In genomic region chr3:33233884-33234283, GRCh38 we compare ENCODE assay signal across 18 cellular contexts. TPM values are rescaled to one million over a fixed set of nuclear protein-coding genes. Genes with fewer than 3 reads are reported as not detected.
"Had no signal": no experiment of that assay in that cellular context is flagged by ENCODE, and none has a peak within 500 bp of the region (broad histone marks: within the 10 kb centered on the region; RNA-seq: fewer than 3 reads in every experiment).

No MANE protein-coding gene starts in this region.

- H3K4me3 Mint-ChIP-seq: naive thymus-derived CD8-positive, alpha-beta T cell; stimulated activated effector memory CD8-positive, alpha-beta T cell treated with anti-CD3 and anti-CD28 coated beads, Interleukin-12 subunit alpha, Interleukin-12 subunit beta, amount 100 ng/mL, for 72 hours; type B pancreatic cell had no signal

- H3K27me3 ChIP-seq: gastrocnemius medialis, neutrophil, right atrium auricular region, suprapubic skin, thyroid gland had no signal

- H3K9me3 Mint-ChIP-seq: stimulated activated effector memory CD8-positive, alpha-beta T cell treated with anti-CD3 and anti-CD28 coated beads, Interleukin-12 subunit alpha, Interleukin-12 subunit beta, amount 100 ng/mL, for 72 hours had no signal

- H3K4me1 Mint-ChIP-seq: stimulated activated effector memory CD8-positive, alpha-beta T cell treated with anti-CD3 and anti-CD28 coated beads, Interleukin-12 subunit alpha, Interleukin-12 subunit beta, amount 100 ng/mL, for 72 hours had no signal

- H3K9me3 ChIP-seq: gastrocnemius medialis, mucosa of descending colon, neutrophil, suprapubic skin, thyroid gland had no signal

- H3K4me3 ChIP-seq: gastrocnemius medialis, heart right ventricle, mucosa of descending colon, right atrium auricular region, suprapubic skin, thyroid gland had no signal

- H3K27ac ChIP-seq: gastrocnemius medialis, heart right ventricle, neutrophil, right atrium auricular region, suprapubic skin, thyroid gland had no signal

- H3K4me1 ChIP-seq: gastrocnemius medialis, heart right ventricle, right atrium auricular region, suprapubic skin had no signal

- H3K36me3 ChIP-seq: gastrocnemius medialis, heart right ventricle, neutrophil, right atrium auricular region, suprapubic skin, thyroid gland had no signal

- DNase-seq: gastrocnemius medialis; heart right ventricle; hypothalamus; kidney glomerular epithelial cell; mammary epithelial cell; mucosa of descending colon; naive thymus-derived CD8-positive, alpha-beta T cell; posterior cingulate gyrus; stimulated activated CD4-positive, alpha-beta T cell treated with anti-CD3 and anti-CD28 coated beads, Interleukin-4, amount 100 ng/mL, for 1 hour; stimulated activated CD8-positive, alpha-beta memory T cell treated with anti-CD3 and anti-CD28 coated beads, Interleukin-4, amount 100 ng/mL, for 48 hours; stimulated activated naive CD8-positive, alpha-beta T cell treated with anti-CD3 and anti-CD28 coated beads, Interleukin-15, Interleukin-2, amounts not matched to agents 100 U/mL and 50 U/mL, for 24 hours; thyroid gland had no signal

- H3K36me3 Mint-ChIP-seq: stimulated activated effector memory CD8-positive, alpha-beta T cell treated with anti-CD3 and anti-CD28 coated beads, Interleukin-12 subunit alpha, Interleukin-12 subunit beta, amount 100 ng/mL, for 72 hours; type B pancreatic cell had no signal

- ATAC-seq: gastrocnemius medialis; heart right ventricle; left lobe of liver; mucosa of descending colon; naive thymus-derived CD8-positive, alpha-beta T cell; stimulated activated effector memory CD8-positive, alpha-beta T cell treated with anti-CD3 and anti-CD28 coated beads, Interleukin-12 subunit alpha, Interleukin-12 subunit beta, amount 100 ng/mL, for 72 hours; stimulated activated naive CD8-positive, alpha-beta T cell treated with anti-CD3 and anti-CD28 coated beads, Interleukin-15, Interleukin-2, amounts not matched to agents 100 U/mL and 50 U/mL, for 24 hours had no signal

- H3K27ac Mint-ChIP-seq: naive thymus-derived CD8-positive, alpha-beta T cell; stimulated activated effector memory CD8-positive, alpha-beta T cell treated with anti-CD3 and anti-CD28 coated beads, Interleukin-12 subunit alpha, Interleukin-12 subunit beta, amount 100 ng/mL, for 72 hours; type B pancreatic cell had no signal

RNA-seq across cellular contexts. Expression of gene SUSD5, which starts 15.3 kb away (rescaled TPM):
- total RNA-seq: naive thymus-derived CD8-positive, alpha-beta T cell had no signal
- polyA plus RNA-seq: naive thymus-derived CD8-positive, alpha-beta T cell had no signal

RNA-seq across cellular contexts. Expression of gene FBXL2, which starts 43.4 kb away (rescaled TPM):
- total RNA-seq: naive thymus-derived CD8-positive, alpha-beta T cell had no signal
